Comparison of ENCODE assay signal across 10 cellular contexts in the genomic region with DNA sequence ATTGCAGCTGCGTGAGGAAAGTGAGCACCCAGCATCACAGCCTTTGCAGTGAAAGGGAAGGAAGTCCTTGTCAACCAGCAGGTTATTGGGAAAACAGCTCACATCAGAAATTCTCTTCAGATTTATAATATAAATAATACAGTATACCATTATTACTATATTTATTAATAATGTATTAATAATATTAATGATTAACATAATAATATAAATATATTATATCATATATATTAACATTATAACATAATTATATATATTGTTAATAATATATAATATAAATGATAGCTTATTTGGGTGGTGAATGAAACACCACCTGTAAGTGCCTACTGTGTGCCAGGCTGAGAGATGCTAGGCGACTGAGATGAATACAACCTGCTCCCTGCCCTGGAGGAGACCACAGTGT.
"Had no signal": no experiment of that assay in that cellular context is flagged by ENCODE, and none has a peak within 500 bp of the region (broad histone marks: within the 10 kb centered on the region; RNA-seq: fewer than 3 reads in every experiment).

No MANE protein-coding gene starts in this region.

- DNase-seq: H9, HCEC 1CT, KBM-7 had no signal

- H3K4me1 Mint-ChIP-seq: IgD-negative memory B cell had no signal

- H3K4me2 ChIP-seq: GM23338, KMS-11 had no signal

- H3K9me3 Mint-ChIP-seq: H9 had no signal

- H3K36me3 Mint-ChIP-seq: IgD-negative memory B cell had no signal

- FAIRE-seq: H1, H54, HepG2 had no signal

- H3K9ac ChIP-seq: KMS-11 had no signal

- H3K4me3 Mint-ChIP-seq: GM23338, H9, IgD-negative memory B cell had no signal

- H3K27ac Mint-ChIP-seq: GM23338, H9, IgD-negative memory B cell had no signal

- H3K4me3 ChIP-seq: GM23338 had no signal

- H3K27me3 Mint-ChIP-seq: IgD-negative memory B cell had no signal

- ATAC-seq: GM23338, HepG2 had no signal

- H3K27ac ChIP-seq: HL-60, KMS-11 had no signal
